Comparison of ENCODE assay signal across 22 cellular contexts in genomic region chr5:137705106-137705505, GRCh38.
"Had no signal": no experiment of that assay in that cellular context is flagged by ENCODE, and none has a peak within 500 bp of the region (broad histone marks: within the 10 kb centered on the region; RNA-seq: fewer than 3 reads in every experiment).

No MANE protein-coding gene starts in this region.

- H3K4me1 Mint-ChIP-seq: neural crest cell had no signal

- H3K4me3 ChIP-seq: colonic mucosa, dorsolateral prefrontal cortex, lung, thoracic aorta, upper lobe of left lung had no signal

- H3K27me3 Mint-ChIP-seq: activated naive CD8-positive, alpha-beta T cell treated with anti-CD3 and anti-CD28 coated beads for 36 hours; brain; effector memory CD8-positive, alpha-beta T cell; naive thymus-derived CD4-positive, alpha-beta T cell; T-cell had no signal

- H3K27me3 ChIP-seq: colonic mucosa, dorsolateral prefrontal cortex, upper lobe of left lung had no signal

- H3K4me3 Mint-ChIP-seq: activated naive CD8-positive, alpha-beta T cell treated with anti-CD3 and anti-CD28 coated beads for 36 hours; activated T-cell treated with anti-CD3 and anti-CD28 coated beads, Interleukin-2, amount 50 U/mL, for 4 hours; brain; effector memory CD8-positive, alpha-beta T cell; naive thymus-derived CD4-positive, alpha-beta T cell; neural crest cell; T-cell; T-helper 2 cell treated with Interferon-gamma antibody and Interleukin-4, amounts not matched to agents 5 μg/mL and 100 μg/mL, for 36 hours had no signal

- H3K9me3 ChIP-seq: colonic mucosa, thoracic aorta, upper lobe of left lung had no signal

- H3K27ac Mint-ChIP-seq: activated naive CD8-positive, alpha-beta T cell treated with anti-CD3 and anti-CD28 coated beads for 36 hours; brain; T-cell; T-helper 2 cell treated with Interferon-gamma antibody and Interleukin-4, amounts not matched to agents 5 μg/mL and 100 μg/mL, for 36 hours had no signal

- DNase-seq: activated CD4-positive, CD25-positive, alpha-beta regulatory T cell treated with anti-CD3 and anti-CD28 coated beads, Interleukin-2, amount 50 U/mL, for 72 hours; activated CD8-positive, alpha-beta memory T cell treated with anti-CD3 and anti-CD28 coated beads for 24 hours; activated CD8-positive, alpha-beta memory T cell treated with anti-CD3 and anti-CD28 coated beads, Interleukin-2, amount 50 U/mL, for 48 hours; activated naive CD4-positive, alpha-beta T cell treated with Interleukin-2 at 50 U/mL for 16 hours; activated naive CD8-positive, alpha-beta T cell treated with anti-CD3 and anti-CD28 coated beads for 36 hours; activated T-cell treated with anti-CD3 and anti-CD28 coated beads, Interleukin-2, amount 50 U/mL, for 4 hours; central memory CD4-positive, alpha-beta T cell; colonic mucosa; dorsolateral prefrontal cortex; effector memory CD8-positive, alpha-beta T cell; naive thymus-derived CD4-positive, alpha-beta T cell; occipital lobe; stimulated activated CD4-positive, alpha-beta T cell treated with anti-CD3 and anti-CD28 coated beads, Interleukin-4, amount 100 ng/mL, for 1 hour; stimulated activated naive CD4-positive, alpha-beta T cell; T-cell; upper lobe of left lung; WERI-Rb-1 had no signal

- H3K4me1 ChIP-seq: colonic mucosa, upper lobe of left lung had no signal

- H3K27ac ChIP-seq: colonic mucosa, dorsolateral prefrontal cortex, thoracic aorta, upper lobe of left lung, WERI-Rb-1 had no signal

- H3K9me3 Mint-ChIP-seq: activated naive CD8-positive, alpha-beta T cell treated with anti-CD3 and anti-CD28 coated beads for 36 hours; activated T-cell treated with anti-CD3 and anti-CD28 coated beads, Interleukin-2, amount 50 U/mL, for 4 hours; brain; effector memory CD8-positive, alpha-beta T cell; neural crest cell; T-cell; T-helper 2 cell treated with Interferon-gamma antibody and Interleukin-4, amounts not matched to agents 5 μg/mL and 100 μg/mL, for 36 hours had no signal

- H3K36me3 ChIP-seq: colonic mucosa, upper lobe of left lung, WERI-Rb-1 had no signal
